ENCODE assay signal across 1 cellular context in genomic region chr3:58692484-58692883, GRCh38.
TF ChIP-seq lines count a peak whose summit lies in the region.

No MANE protein-coding gene starts in this region.

TF ChIP-seq in K562, 482 proteins besides CTCF, POLR2A, EP300 and RAD21 (continued from another document):
- no peak for TF ChIP-seq CTCFL (IDR thresholded peaks at IDR 0.05; ENCODE audit: borderline replicate concordance, insufficient read depth, low read depth, low read length, poor library complexity, severe bottlenecking)
- no peak for TF ChIP-seq ZNF217 (CRISPR knock-in tag; IDR thresholded peaks at IDR 0.05)
- TF ChIP-seq ZNF316 (IDR thresholded peaks at IDR 0.05) = peak; percentile 77
- no peak for TF ChIP-seq PHF21A (IDR thresholded peaks at IDR 0.05; ENCODE audit: borderline replicate concordance, low read depth)
- no peak for TF ChIP-seq GATAD2A (IDR thresholded peaks at IDR 0.05)
- TF ChIP-seq BCOR (IDR thresholded peaks at IDR 0.05) = no peak
- TF ChIP-seq RREB1 (CRISPR knock-in tag; IDR thresholded peaks at IDR 0.05) = no peak
- peak; percentile 43; the same call in 1 of the 2 replicates for TF ChIP-seq MAFF (IDR thresholded peaks at IDR 0.05; ENCODE audit: low read length)
